In genomic region chrX:103343105-103343504, GRCh38 we compare ENCODE assay signal across 9 cellular contexts. TPM values are rescaled to one million over a fixed set of nuclear protein-coding genes. Genes with fewer than 3 reads are reported as not detected.
DNase-seq lines count a peak whose midpoint lies in the region; ATAC-seq lines count a peak whose summit lies in the region.
"Had no signal": no experiment of that assay in that cellular context is flagged by ENCODE, and none has a peak within 500 bp of the region (broad histone marks: within the 10 kb centered on the region; RNA-seq: fewer than 3 reads in every experiment).

No MANE protein-coding gene starts in this region.

- H3K36me3 Mint-ChIP-seq in activated naive CD8-positive, alpha-beta T cell treated with anti-CD3 and anti-CD28 coated beads for 36 hours: no peaks in the 10 kb centered on the region
- H3K36me3 Mint-ChIP-seq in immature natural killer cell: no peaks in the 10 kb centered on the region
- H3K36me3 Mint-ChIP-seq: activated naive CD8-positive, alpha-beta T cell had no signal

- no peak overlapping the region for H3K27ac Mint-ChIP-seq in activated naive CD8-positive, alpha-beta T cell treated with anti-CD3 and anti-CD28 coated beads for 36 hours
- no peak overlapping the region for H3K27ac Mint-ChIP-seq in immature natural killer cell
- H3K27ac Mint-ChIP-seq: activated naive CD8-positive, alpha-beta T cell had no signal

- no peaks in the 10 kb centered on the region for H3K36me3 ChIP-seq in H7 (replicated peaks; ENCODE audit: control insufficient read depth, insufficient read depth, low read length)

- no peaks in the 10 kb centered on the region for H3K9me3 Mint-ChIP-seq in activated naive CD8-positive, alpha-beta T cell treated with anti-CD3 and anti-CD28 coated beads for 36 hours
- no peaks in the 10 kb centered on the region for H3K9me3 Mint-ChIP-seq in immature natural killer cell

- ATAC-seq in GM21576 (IDR thresholded peaks at IDR 0.05; ENCODE audit: unreplicated experiment): peak; percentile 68

- peaks cover 7% of the 10 kb centered on the region for H3K27me3 ChIP-seq in H7 (ENCODE audit: control insufficient read depth, insufficient read depth, low read length)

- no peaks in the 10 kb centered on the region for H3K4me1 Mint-ChIP-seq in activated naive CD8-positive, alpha-beta T cell treated with anti-CD3 and anti-CD28 coated beads for 36 hours
- no peaks in the 10 kb centered on the region for H3K4me1 Mint-ChIP-seq in immature natural killer cell

- no peak overlapping the region for H3K4me3 ChIP-seq in H7 (ENCODE audit: insufficient read depth, low read depth, low read length)

- no peaks in the 10 kb centered on the region for H3K27me3 Mint-ChIP-seq in activated naive CD8-positive, alpha-beta T cell treated with anti-CD3 and anti-CD28 coated beads for 36 hours
- H3K27me3 Mint-ChIP-seq in immature natural killer cell (ENCODE audit: low read depth in 3 of 3): peaks cover 0 to 14% (median 0%) of the 10 kb centered on the region in 3 donors
- H3K27me3 Mint-ChIP-seq: activated naive CD8-positive, alpha-beta T cell had no signal

- DNase-seq in NCI-H2107 treated with DMSO at 0.1 percent for 48 hours (lab: John Stamatoyannopoulos, UW; ENCODE audit: unreplicated experiment) (peak; percentile 22), NCI-H2107 (lab: John Stamatoyannopoulos, UW) (no peak), NCI-H345 treated with DMSO at 0.1 percent for 48 hours (lab: John Stamatoyannopoulos, UW; ENCODE audit: unreplicated experiment) (peak; percentile 6), immature natural killer cell (peak in 2 of 3 donors; percentile 1 to 6), H7 (no peak)
- DNase-seq in activated naive CD8-positive, alpha-beta T cell treated with anti-CD3 and anti-CD28 coated beads for 36 hours: peak; percentile 19
- peak; percentile 6 to 11 for DNase-seq in stimulated activated CD4-positive, alpha-beta T cell treated with anti-CD3 and anti-CD28 coated beads, Interleukin-4, amount 100 ng/mL, for 48 hours (ENCODE audit: low read depth in 2 of 2)

- no peak overlapping the region for H3K4me3 Mint-ChIP-seq in activated naive CD8-positive, alpha-beta T cell treated with anti-CD3 and anti-CD28 coated beads for 36 hours
- H3K4me3 Mint-ChIP-seq in immature natural killer cell: no peak overlapping the region
- H3K4me3 Mint-ChIP-seq: activated naive CD8-positive, alpha-beta T cell had no signal

RNA-seq across cellular contexts. Expression of gene TCEAL7, which starts 13.1 kb away (rescaled TPM):
- not detected for total RNA-seq in activated naive CD8-positive, alpha-beta T cell treated with anti-CD3 and anti-CD28 coated beads for 36 hours
- polyA plus RNA-seq in immature natural killer cell: not detected
- total RNA-seq in H7 (2014; rRNA removed; shearing (Covaris generic)): 4.5 and 6.5 TPM in 2 replicates

RNA-seq across cellular contexts. Expression of gene TCEAL9, which starts 13.2 kb away (rescaled TPM):
- 10 to 100 TPM in 1 of 2 experiments, 1 to 10 TPM in 1; 9.6 to 10.4 TPM for total RNA-seq in activated naive CD8-positive, alpha-beta T cell treated with anti-CD3 and anti-CD28 coated beads for 36 hours
- polyA plus RNA-seq in immature natural killer cell: 1 to 10 TPM in 1 of 3 donors, under 1 TPM in 1, not detected in 1; 0.79 to 3.2 TPM
- total RNA-seq in H7 (2014; rRNA removed; shearing (Covaris generic)): 61.7 and 90.7 TPM in 2 replicates

RNA-seq across cellular contexts. Expression of gene BEX2, which starts 32.3 kb away (rescaled TPM):
- 10 to 100 TPM; 17.6 to 18.1 TPM for total RNA-seq in activated naive CD8-positive, alpha-beta T cell treated with anti-CD3 and anti-CD28 coated beads for 36 hours
- 10 to 100 TPM; 37.5 to 59.6 (median 38.2) TPM for polyA plus RNA-seq in immature natural killer cell
- total RNA-seq in H7 (2014; rRNA removed; shearing (Covaris generic)): 45.4 and 49.8 TPM in 2 replicates

RNA-seq across cellular contexts. Expression of gene BEX3, which starts 33.2 kb away (rescaled TPM):
- total RNA-seq in activated naive CD8-positive, alpha-beta T cell treated with anti-CD3 and anti-CD28 coated beads for 36 hours: 10 to 100 TPM; 31.4 to 31.7 TPM
- polyA plus RNA-seq in immature natural killer cell: 1 to 10 TPM; 8.1 to 9.8 (median 9.7) TPM
- total RNA-seq in H7 (2014; rRNA removed; shearing (Covaris generic)): 694 and 703 TPM in 2 replicates

Comparison
In these comparisons a context has a peak if more than half of its experiments do, and no peak if none do; other contexts are left out.
1. DNase-seq: peak in NCI-H2107 treated with DMSO at 0.1 percent for 48 hours (single experiment), NCI-H345 treated with DMSO at 0.1 percent for 48 hours (single experiment), activated naive CD8-positive, alpha-beta T cell treated with anti-CD3 and anti-CD28 coated beads for 36 hours (single experiment), immature natural killer cell (2 of 3) and stimulated activated CD4-positive, alpha-beta T cell treated with anti-CD3 and anti-CD28 coated beads, Interleukin-4, amount 100 ng/mL, for 48 hours (2 of 2); none in NCI-H2107 (single experiment) and H7 (single experiment).